In genomic region chr4:2284934-2285664, GRCh38 we compare ENCODE assay signal across 11 cellular contexts. TPM values are rescaled to one million over a fixed set of nuclear protein-coding genes. Genes with fewer than 3 reads are reported as not detected.
DNase-seq lines count a peak whose midpoint lies in the region; ATAC-seq and TF ChIP-seq lines count a peak whose summit lies in the region.
"Had no signal": no experiment of that assay in that cellular context is flagged by ENCODE, and none has a peak within 500 bp of the region (broad histone marks: within the 10 kb centered on the region; RNA-seq: fewer than 3 reads in every experiment).

No MANE protein-coding gene starts in this region.

- no peak for ATAC-seq in GM21515 (IDR thresholded peaks at IDR 0.05; ENCODE audit: unreplicated experiment)
- ATAC-seq in HG03095 (IDR thresholded peaks at IDR 0.05; ENCODE audit: unreplicated experiment): no peak

- no peaks in the 10 kb centered on the region for H3K9me3 ChIP-seq in skeletal muscle satellite cell (replicated peaks; ENCODE audit: low read length)

- TF ChIP-seq CTCF in fibroblast of the aortic adventitia (IDR thresholded peaks at IDR 0.05; ENCODE audit: insufficient read depth, low read length): no peak

- H3K27ac Mint-ChIP-seq in activated naive CD4-positive, alpha-beta T cell treated with anti-CD3 and anti-CD28 coated beads, Interleukin-2, amount 50 U/mL, for 24 hours: peak overlapping the region; percentile 55
- H3K27ac Mint-ChIP-seq: stimulated activated naive CD8-positive, alpha-beta T cell treated with anti-CD3 and anti-CD28 coated beads, Interleukin-15, Interleukin-2, amounts not matched to agents 100 ng/mL and 50 ng/mL, for 24 hours had no signal

- H3K4me2 ChIP-seq in skeletal muscle satellite cell (ENCODE audit: low read length): peak overlapping the region; percentile 4

- no peaks in the 10 kb centered on the region for H3K27me3 Mint-ChIP-seq in activated naive CD4-positive, alpha-beta T cell treated with anti-CD3 and anti-CD28 coated beads, Interleukin-2, amount 50 U/mL, for 24 hours
- H3K27me3 Mint-ChIP-seq: stimulated activated naive CD8-positive, alpha-beta T cell treated with anti-CD3 and anti-CD28 coated beads, Interleukin-15, Interleukin-2, amounts not matched to agents 100 ng/mL and 50 ng/mL, for 24 hours had no signal

- no peak overlapping the region for H3K9ac ChIP-seq in skeletal muscle satellite cell (ENCODE audit: low read depth, low read length)

- H3K4me1 ChIP-seq in skeletal muscle satellite cell (ENCODE audit: control insufficient read depth, insufficient read depth, low read length): peaks cover 11% of the 10 kb centered on the region

- H3K9me3 Mint-ChIP-seq in activated naive CD4-positive, alpha-beta T cell treated with anti-CD3 and anti-CD28 coated beads, Interleukin-2, amount 50 U/mL, for 24 hours: no peaks in the 10 kb centered on the region
- H3K9me3 Mint-ChIP-seq: stimulated activated naive CD8-positive, alpha-beta T cell treated with anti-CD3 and anti-CD28 coated beads, Interleukin-15, Interleukin-2, amounts not matched to agents 100 ng/mL and 50 ng/mL, for 24 hours had no signal

- DNase-seq in activated naive CD4-positive, alpha-beta T cell treated with anti-CD3 and anti-CD28 coated beads, Interleukin-2, amount 50 U/mL, for 16 hours: no peak
- DNase-seq in RKO (ENCODE audit: low spot score) (peak; percentile 25), fibroblast of the aortic adventitia (ENCODE audit: low read depth) (peak; percentile 64), cerebellum (ENCODE audit: low spot score) (no peak)
- DNase-seq: NCI-H1048, T-helper 9 cell had no signal

- no peaks in the 10 kb centered on the region for H3K36me3 Mint-ChIP-seq in activated naive CD4-positive, alpha-beta T cell treated with anti-CD3 and anti-CD28 coated beads, Interleukin-2, amount 50 U/mL, for 24 hours

- H3K4me3 ChIP-seq in fibroblast of the aortic adventitia (ENCODE audit: low read depth, low read length) (no peak overlapping the region), skeletal muscle satellite cell (ENCODE audit: low read length) (no peak overlapping the region)

- H3K36me3 ChIP-seq in skeletal muscle satellite cell (ENCODE audit: insufficient read depth, low read length): no peaks in the 10 kb centered on the region

- peaks cover 49% of the 10 kb centered on the region for H3K4me1 Mint-ChIP-seq in activated naive CD4-positive, alpha-beta T cell treated with anti-CD3 and anti-CD28 coated beads, Interleukin-2, amount 50 U/mL, for 24 hours

- H3K4me3 Mint-ChIP-seq in activated naive CD4-positive, alpha-beta T cell treated with anti-CD3 and anti-CD28 coated beads, Interleukin-2, amount 50 U/mL, for 24 hours: no peak overlapping the region
- H3K4me3 Mint-ChIP-seq: stimulated activated naive CD8-positive, alpha-beta T cell treated with anti-CD3 and anti-CD28 coated beads, Interleukin-15, Interleukin-2, amounts not matched to agents 100 ng/mL and 50 ng/mL, for 24 hours had no signal

- H3K27me3 ChIP-seq in skeletal muscle satellite cell (ENCODE audit: control insufficient read depth, insufficient read depth, low read length): no peaks in the 10 kb centered on the region

RNA-seq across cellular contexts. Expression of gene MXD4, which starts 23.2 kb away (rescaled TPM):
- 43.5 and 73.5 TPM in 2 replicates for total RNA-seq in fibroblast of the aortic adventitia (ENCODE audit: low replicate concordance)
- total RNA-seq in skeletal muscle satellite cell (2012; rRNA removed): 38.9 and 43.9 TPM in 2 replicates
- total RNA-seq in cerebellum: 28.9 TPM

RNA-seq across cellular contexts. Expression of gene HAUS3, which starts 43.2 kb away (rescaled TPM):
- total RNA-seq in fibroblast of the aortic adventitia (ENCODE audit: low replicate concordance) (18.9 and 28.0 TPM in 2 replicates), cerebellum (29.9 TPM)
- 10.9 and 14.0 TPM in 2 replicates for total RNA-seq in skeletal muscle satellite cell (2012; rRNA removed)

RNA-seq across cellular contexts. Expression of gene POLN, which starts 43.2 kb away (rescaled TPM):
- total RNA-seq in fibroblast of the aortic adventitia (ENCODE audit: low replicate concordance) (3.7 and 4.9 TPM in 2 replicates), cerebellum (4.5 TPM)
- 2.0 and 2.8 TPM in 2 replicates for total RNA-seq in skeletal muscle satellite cell (2012; rRNA removed)

Comparison
In these comparisons a context has a peak if more than half of its experiments do, and no peak if none do; other contexts are left out.
1. DNase-seq: peak in RKO (single experiment) and fibroblast of the aortic adventitia (single experiment); none in activated naive CD4-positive, alpha-beta T cell treated with anti-CD3 and anti-CD28 coated beads, Interleukin-2, amount 50 U/mL, for 16 hours (single experiment) and cerebellum (single experiment).